ENCODE assay signal across 2 cellular contexts in genomic region chr19:3079578-3079977, GRCh38.
TF ChIP-seq lines count a peak whose summit lies in the region.

No MANE protein-coding gene starts in this region.

TF ChIP-seq in IMR-90, 13 proteins besides CTCF, POLR2A, EP300 and RAD21:
- TF ChIP-seq MAZ (IDR thresholded peaks at IDR 0.05; ENCODE audit: borderline replicate concordance, low read depth, low read length) = no peak
- TF ChIP-seq FOS (IDR thresholded peaks at IDR 0.05; ENCODE audit: low read depth, low read length) = no peak
- TF ChIP-seq BHLHE40 (IDR thresholded peaks at IDR 0.05; ENCODE audit: low read depth, low read length) = no peak
- no peak for TF ChIP-seq RFX5 (IDR thresholded peaks at IDR 0.05; ENCODE audit: low read depth, low read length)
- no peak for TF ChIP-seq ELK1 (IDR thresholded peaks at IDR 0.05; ENCODE audit: borderline replicate concordance, low read depth, low read length)
- no peak for TF ChIP-seq MAFK (IDR thresholded peaks at IDR 0.05; ENCODE audit: low read depth, low read length)
- TF ChIP-seq NFE2L2 (IDR thresholded peaks at IDR 0.05; ENCODE audit: low read depth, low read length) = no peak
- no peak for TF ChIP-seq CEBPB (IDR thresholded peaks at IDR 0.05; ENCODE audit: low read depth, low read length)
- no peak for TF ChIP-seq CHD1 (IDR thresholded peaks at IDR 0.05; ENCODE audit: low read depth, low read length)
- TF ChIP-seq SMC3 (IDR thresholded peaks at IDR 0.05; ENCODE audit: low read depth, low read length) = no peak
- TF ChIP-seq MXI1 (IDR thresholded peaks at IDR 0.05; ENCODE audit: borderline replicate concordance, low read depth, low read length) = no peak
- TF ChIP-seq USF2 (IDR thresholded peaks at IDR 0.05; ENCODE audit: low read depth, low read length) = no peak
- no peak for TF ChIP-seq RCOR1 (IDR thresholded peaks at IDR 0.05; ENCODE audit: insufficient replicate concordance, low read length)

TF ChIP-seq in H1, 55 proteins besides CTCF, POLR2A, EP300 and RAD21:
- no peak for TF ChIP-seq FOSL1 (IDR thresholded peaks at IDR 0.05; ENCODE audit: insufficient read depth, low read depth, low read length)
- peak; percentile 30; the same call in 1 of the 2 replicates for TF ChIP-seq KDM1A (IDR thresholded peaks at IDR 0.05; ENCODE audit: borderline replicate concordance, low read length)
- no peak for TF ChIP-seq CBX8 (IDR thresholded peaks at IDR 0.05; ENCODE audit: borderline replicate concordance, low read depth, low read length)
- no peak for TF ChIP-seq CREB1 (IDR thresholded peaks at IDR 0.05)
- no peak for TF ChIP-seq EGR1 (IDR thresholded peaks at IDR 0.05; ENCODE audit: borderline replicate concordance, low read depth, low read length)
- no peak for TF ChIP-seq CTBP2 (IDR thresholded peaks at IDR 0.05; ENCODE audit: borderline replicate concordance, insufficient read depth, insufficient read length, low read length)
- TF ChIP-seq ZNF274 (IDR thresholded peaks at IDR 0.05; ENCODE audit: borderline replicate concordance, extremely low read depth, low read length) = no peak
- TF ChIP-seq SRF (IDR thresholded peaks at IDR 0.05; ENCODE audit: low read depth, low read length) = no peak
